ENCODE assay signal across 8 cellular contexts in genomic region chr3:32510075-32510724, GRCh38. TPM values are rescaled to one million over a fixed set of nuclear protein-coding genes. Genes with fewer than 3 reads are reported as not detected.
DNase-seq lines count a peak whose midpoint lies in the region; ATAC-seq, FAIRE-seq and TF ChIP-seq lines count a peak whose summit lies in the region.

No MANE protein-coding gene starts in this region.

- H3K9me3 Mint-ChIP-seq in activated naive CD8-positive, alpha-beta T cell treated with anti-CD3 and anti-CD28 coated beads, Interleukin-2, amount 10 ng/mL, durations not matched to agents 7 days and 5 days: no peaks in the 10 kb centered on the region

- TF ChIP-seq CTCF in cardiac muscle cell (IDR thresholded peaks at IDR 0.05; ENCODE audit: low read depth, low read length): peak; percentile 75

- no peaks in the 10 kb centered on the region for H3K4me1 ChIP-seq in cardiac muscle cell (ENCODE audit: low read depth)

- no peaks in the 10 kb centered on the region for H3K36me3 ChIP-seq in cardiac muscle cell

- H3K4me3 Mint-ChIP-seq in activated naive CD8-positive, alpha-beta T cell treated with anti-CD3 and anti-CD28 coated beads, Interleukin-2, amount 10 ng/mL, durations not matched to agents 7 days and 5 days: no peak overlapping the region

- H3K27me3 ChIP-seq in cardiac muscle cell: no peaks in the 10 kb centered on the region

- no peak overlapping the region for H3K27ac ChIP-seq in cardiac muscle cell

- peak; percentile 88 for ATAC-seq in GM21786 (IDR thresholded peaks at IDR 0.05; ENCODE audit: unreplicated experiment)
- peak; percentile 99 for ATAC-seq in SK-N-SH treated with all-trans-retinoic acid at 6 μM for 48 hours
- ATAC-seq in activated naive CD8-positive, alpha-beta T cell treated with anti-CD3 and anti-CD28 coated beads, Interleukin-2, amount 10 ng/mL, durations not matched to agents 7 days and 5 days (ENCODE audit: low read depth): peak; percentile 94
- ATAC-seq in HG03457 (IDR thresholded peaks at IDR 0.05; ENCODE audit: unreplicated experiment): no peak

- no peaks in the 10 kb centered on the region for H3K4me1 Mint-ChIP-seq in activated naive CD8-positive, alpha-beta T cell treated with anti-CD3 and anti-CD28 coated beads, Interleukin-2, amount 10 ng/mL, durations not matched to agents 7 days and 5 days

- H3K27ac Mint-ChIP-seq in activated naive CD8-positive, alpha-beta T cell treated with anti-CD3 and anti-CD28 coated beads, Interleukin-2, amount 10 ng/mL, durations not matched to agents 7 days and 5 days: no peak overlapping the region

- peak; percentile 92 for FAIRE-seq in G401.6 (lab: Jason Lieb, UNC)

- H3K27me3 Mint-ChIP-seq in activated naive CD8-positive, alpha-beta T cell treated with anti-CD3 and anti-CD28 coated beads, Interleukin-2, amount 10 ng/mL, durations not matched to agents 7 days and 5 days: no peaks in the 10 kb centered on the region

- H3K36me3 Mint-ChIP-seq in activated naive CD8-positive, alpha-beta T cell treated with anti-CD3 and anti-CD28 coated beads, Interleukin-2, amount 10 ng/mL, durations not matched to agents 7 days and 5 days: peaks cover 1% of the 10 kb centered on the region

- no peaks in the 10 kb centered on the region for H3K9me3 ChIP-seq in cardiac muscle cell (ENCODE audit: low read depth)

- POLR2A ChIA-PET in activated naive CD8-positive, alpha-beta T cell treated with anti-CD3 and anti-CD28 coated beads, Interleukin-2, amount 10 ng/mL, durations not matched to agents 7 days and 5 days (lab: Charles Lee): no interaction called here

- DNase-seq in LoVo (ENCODE audit: low spot score) (peak; percentile 49), cardiac muscle cell (ENCODE audit: low read depth in 1 of 2, low spot score in 1 of 2) (peak; percentile 78 to 82), renal cortical epithelial cell (ENCODE audit: low read depth) (peak; percentile 64)
- DNase-seq in activated naive CD8-positive, alpha-beta T cell treated with anti-CD3 and anti-CD28 coated beads, Interleukin-2, amount 10 ng/mL, durations not matched to agents 7 days and 5 days: peak; percentile 38

- no peak overlapping the region for H3K4me3 ChIP-seq in cardiac muscle cell

TF ChIP-seq in SK-N-SH treated with all-trans-retinoic acid at 6 μM for 48 hours, 23 proteins besides CTCF, POLR2A, EP300 and RAD21:
- TF ChIP-seq ZFP30 (CRISPR knock-in tag; IDR thresholded peaks at IDR 0.05) (no peak), ZNF565 (CRISPR knock-in tag; conservative IDR thresholded peaks at IDR 0.05; ENCODE audit: low read depth) (no peak), BACH2 (CRISPR knock-in tag; IDR thresholded peaks at IDR 0.05; ENCODE audit: borderline replicate concordance) (no peak), POU6F1 (CRISPR knock-in tag; IDR thresholded peaks at IDR 0.05; ENCODE audit: borderline replicate concordance, low read depth) (no peak), CSDC2 (CRISPR knock-in tag; IDR thresholded peaks at IDR 0.05) (no peak), OSR1 (CRISPR knock-in tag; IDR thresholded peaks at IDR 0.05) (no peak)

RNA-seq across cellular contexts. Expression of gene CMTM6, which starts 7.5 kb away (rescaled TPM):
- total RNA-seq in activated naive CD8-positive, alpha-beta T cell treated with anti-CD3 and anti-CD28 coated beads, Interleukin-2, amount 10 ng/mL, durations not matched to agents 7 days and 5 days: 10 to 100 TPM; 37.8 to 38.0 TPM
- 24.5 and 61.7 TPM in 2 replicates for total RNA-seq in cardiac muscle cell
- 39.5 and 39.9 TPM in 2 replicates for polyA plus RNA-seq in cardiac muscle cell
- 75.6 and 242 TPM in 2 replicates for total RNA-seq in renal cortical epithelial cell
